Comparison of ENCODE assay signal across 10 cellular contexts in genomic region chr16:67157892-67158635, GRCh38. TPM values are rescaled to one million over a fixed set of nuclear protein-coding genes. Genes with fewer than 3 reads are reported as not detected.
DNase-seq lines count a peak whose midpoint lies in the region; ATAC-seq and TF ChIP-seq lines count a peak whose summit lies in the region.
"Had no signal": no experiment of that assay in that cellular context is flagged by ENCODE, and none has a peak within 500 bp of the region (broad histone marks: within the 10 kb centered on the region; RNA-seq: fewer than 3 reads in every experiment).

No MANE protein-coding gene starts in this region.

- ATAC-seq in GM19455 (IDR thresholded peaks at IDR 0.05; ENCODE audit: unreplicated experiment) (no peak), HG03039 (IDR thresholded peaks at IDR 0.05; ENCODE audit: unreplicated experiment) (no peak), HG03342 (IDR thresholded peaks at IDR 0.05; ENCODE audit: unreplicated experiment) (no peak)

- no peak overlapping the region for H2AFZ ChIP-seq in MM.1S (ENCODE audit: low read length)

- H3K9me3 Mint-ChIP-seq in brain, result peaks cover 0 to 11% (median 3%) of the 10 kb centered on the region in 5 experiments

- DNase-seq in NCI-H1694 (lab: John Stamatoyannopoulos, UW) (peak; percentile 42), NCI-H1694 treated with DMSO at 0.1 percent for 48 hours (lab: John Stamatoyannopoulos, UW) (no peak), MM.1S (peak; percentile 46)
- DNase-seq: NCI-H1436 treated with DMSO at 0.1 percent for 48 hours had no signal

- peaks cover 95% of the 10 kb centered on the region for H3K27me3 Mint-ChIP-seq in brain

- peak overlapping the region; percentile 100 for H3K27ac ChIP-seq in MM.1S (ENCODE audit: low read length)
- H3K27ac ChIP-seq in neutrophil, result peak overlapping the region; percentile 81

- peaks cover 26% of the 10 kb centered on the region for H3F3A ChIP-seq in MM.1S (ENCODE audit: insufficient read depth, low read length)

- peak overlapping the region; percentile 96 for H3K4me3 ChIP-seq in MM.1S (ENCODE audit: low read length)
- H3K4me3 ChIP-seq in neutrophil (ENCODE audit: low read depth in 1 of 2, low read length in 1 of 2), result peak overlapping the region; percentile 70 to 93

- TF ChIP-seq CTCF in MM.1S (IDR thresholded peaks at IDR 0.05; ENCODE audit: low read length) (no peak), brain (conservative IDR thresholded peaks at IDR 0.05) (no peak), neutrophil (IDR thresholded peaks at IDR 0.05) (no peak)

- H3K4me2 ChIP-seq in MM.1S (ENCODE audit: low read depth, low read length), result peak overlapping the region; percentile 97

- H3K4me1 ChIP-seq in MM.1S (ENCODE audit: low read length) (peaks cover 18% of the 10 kb centered on the region), neutrophil (ENCODE audit: control insufficient read depth in 1 of 2, insufficient read depth in 1 of 2, low read depth in 1 of 2, low read length in 1 of 2) (peaks cover 50 to 65% of the 10 kb centered on the region in 2 experiments)

- no peaks in the 10 kb centered on the region for H3K9me2 ChIP-seq in MM.1S (replicated peaks; ENCODE audit: insufficient read depth, low read length)

- no peaks in the 10 kb centered on the region for H3K27me3 ChIP-seq in MM.1S (replicated peaks; ENCODE audit: insufficient read depth, low read length)
- peaks cover 56% of the 10 kb centered on the region for H3K27me3 ChIP-seq in neutrophil

- no peaks in the 10 kb centered on the region for H3K36me3 ChIP-seq in MM.1S (replicated peaks; ENCODE audit: insufficient read depth, low read length)
- peaks cover 8% of the 10 kb centered on the region for H3K36me3 ChIP-seq in neutrophil
- H3K36me3 ChIP-seq: prostate gland had no signal

- no peaks in the 10 kb centered on the region for H3K36me3 Mint-ChIP-seq in brain

- peak overlapping the region; percentile 99 for H3K9ac ChIP-seq in MM.1S (ENCODE audit: low read length)

- H4K20me1 ChIP-seq in MM.1S (ENCODE audit: insufficient read depth, low read length), result no peaks in the 10 kb centered on the region

- H3K27ac Mint-ChIP-seq in brain, result peak overlapping the region in 1 of 5 experiments; percentile 46

- H3K79me2 ChIP-seq in MM.1S (ENCODE audit: low read length), result peaks cover 17% of the 10 kb centered on the region

- no peaks in the 10 kb centered on the region for H3K9me3 ChIP-seq in MM.1S (replicated peaks; ENCODE audit: insufficient read depth, low read length)
- H3K9me3 ChIP-seq in neutrophil, result no peaks in the 10 kb centered on the region
- H3K9me3 ChIP-seq: prostate gland had no signal

- peak overlapping the region; percentile 61 to 86 (median 82) for H3K4me3 Mint-ChIP-seq in brain

- H3K4me1 Mint-ChIP-seq in brain, result peaks cover 42% of the 10 kb centered on the region

RNA-seq across cellular contexts. Expression of gene TRADD, which starts 1.6 kb away (rescaled TPM):
- polyA plus RNA-seq in brain (ENCODE audit: insufficient read depth, low read depth, low replicate concordance), result 2.3 TPM

RNA-seq across cellular contexts. Expression of gene FBXL8, which starts 1.7 kb away (rescaled TPM):
- polyA plus RNA-seq in brain (ENCODE audit: insufficient read depth, low read depth, low replicate concordance), result 1.5 TPM

RNA-seq across cellular contexts. Expression of gene HSF4, which starts 6.5 kb away (rescaled TPM):
- polyA plus RNA-seq in brain (ENCODE audit: insufficient read depth, low read depth, low replicate concordance), result 6.4 TPM

RNA-seq across cellular contexts. Expression of gene B3GNT9, which starts 7.3 kb away (rescaled TPM):
- polyA plus RNA-seq in brain (ENCODE audit: insufficient read depth, low read depth, low replicate concordance), result 16.5 TPM

RNA-seq across cellular contexts. Expression of gene NOL3, which starts 12.3 kb away (rescaled TPM):
- 25.6 TPM for polyA plus RNA-seq in brain (ENCODE audit: insufficient read depth, low read depth, low replicate concordance)
